21 cellular contexts compared by ENCODE assay signal in the genomic region with DNA sequence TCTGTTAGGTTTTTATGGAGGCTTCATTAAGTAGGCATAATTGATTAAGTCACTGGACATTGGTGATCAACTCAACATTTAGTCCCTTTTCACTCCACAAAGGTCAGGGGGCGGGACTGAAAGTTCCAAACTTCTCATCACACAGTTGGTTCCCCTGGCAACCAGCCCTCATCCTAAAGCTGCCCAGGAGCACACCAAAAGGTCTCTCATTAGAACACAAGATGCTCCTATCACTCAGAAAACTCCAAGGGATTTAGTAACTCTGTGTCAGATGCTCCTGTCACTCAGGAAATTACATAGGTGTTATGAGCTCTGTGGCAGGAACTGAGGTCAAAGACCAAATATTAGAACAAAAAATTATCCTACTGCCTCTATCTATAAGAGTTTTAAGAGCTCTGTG.
DNase-seq lines count a peak whose midpoint lies in the region; ATAC-seq lines count a peak whose summit lies in the region.
"Had no signal": no experiment of that assay in that cellular context is flagged by ENCODE, and none has a peak within 500 bp of the region (broad histone marks: within the 10 kb centered on the region; RNA-seq: fewer than 3 reads in every experiment).

No MANE protein-coding gene starts in this region.

- H3K36me3 ChIP-seq in SJCRH30 = no peaks in the 10 kb centered on the region
- H3K36me3 ChIP-seq: BE2C, BLaER1 had no signal

- ATAC-seq in HG03432 (IDR thresholded peaks at IDR 0.05; ENCODE audit: unreplicated experiment) (no peak), HG03025 (IDR thresholded peaks at IDR 0.05; ENCODE audit: low FRiP score, unreplicated experiment) (no peak)

- H3K4me1 ChIP-seq in SJCRH30 = peaks cover 29% of the 10 kb centered on the region
- H3K4me1 ChIP-seq: BE2C had no signal

- peak; percentile 76 to 91 for DNase-seq in SJCRH30
- peak; percentile 30 for DNase-seq in myocyte (ENCODE audit: low read depth)
- no peak for DNase-seq in effector CD4-positive, alpha-beta T cell
- DNase-seq: 8988T; ACHN; BE2C; C1 segment of cervical spinal cord; CD4-positive, alpha-beta memory T cell; CD4-positive, CD25-positive, alpha-beta regulatory T cell; CD8-positive, alpha-beta memory T cell; COR-L47; DMS 273 treated with DMSO at 0.1 percent for 48 hours; DMS153; DMS53; DMS79; DND-41; EL; GDM1 had no signal

- H3K27ac ChIP-seq in SJCRH30 = peak overlapping the region; percentile 76
- H3K27ac ChIP-seq: BLaER1 had no signal

- H3K9me3 ChIP-seq in SJCRH30 (replicated peaks) = no peaks in the 10 kb centered on the region
- H3K9me3 ChIP-seq: BE2C, BLaER1 had no signal

- no peaks in the 10 kb centered on the region for H3K27me3 ChIP-seq in SJCRH30
- H3K27me3 ChIP-seq: BLaER1 had no signal

- H3K4me3 ChIP-seq in SJCRH30 = no peak overlapping the region
- H3K4me3 ChIP-seq: BLaER1 had no signal
